ENCODE assay signal across 20 cellular contexts in the genomic region with DNA sequence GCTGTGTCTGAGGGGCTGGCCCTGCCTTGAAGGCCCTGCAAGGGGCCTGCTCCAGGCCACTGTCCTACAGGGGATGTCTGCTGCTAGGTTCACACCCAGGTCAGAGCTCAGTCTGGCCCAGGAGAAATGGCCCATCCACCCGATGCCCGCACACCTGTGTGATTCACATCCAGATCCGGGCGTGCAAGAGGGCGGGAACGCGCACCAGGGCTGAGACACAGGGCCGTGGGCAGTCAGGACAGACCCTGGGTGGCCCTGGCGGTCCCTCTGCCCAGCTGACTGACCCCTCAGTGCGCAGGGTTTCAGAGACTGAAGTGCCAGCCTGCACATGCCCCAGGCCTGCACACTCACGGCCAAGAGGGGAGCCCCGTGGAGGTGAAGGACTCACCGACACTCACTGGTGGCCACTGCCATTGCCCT. TPM values are rescaled to one million over a fixed set of nuclear protein-coding genes. Genes with fewer than 3 reads are reported as not detected.
DNase-seq lines count a peak whose midpoint lies in the region; ATAC-seq, FAIRE-seq and TF ChIP-seq lines count a peak whose summit lies in the region.
"Had no signal": no experiment of that assay in that cellular context is flagged by ENCODE, and none has a peak within 500 bp of the region (broad histone marks: within the 10 kb centered on the region; RNA-seq: fewer than 3 reads in every experiment).

No MANE protein-coding gene starts in this region.

- CTCF ChIA-PET in mammary epithelial cell (lab: Charles Lee; ENCODE audit: low non-redundant PET), result no interaction called here

- no peaks in the 10 kb centered on the region for H3K36me3 ChIP-seq in breast epithelium
- H3K36me3 ChIP-seq in mammary epithelial cell (ENCODE audit: insufficient read depth, low read length), result peaks cover 2% of the 10 kb centered on the region
- H3K36me3 ChIP-seq in esophagus muscularis mucosa, result peaks cover 3 to 24% (median 21%) of the 10 kb centered on the region in 4 donors
- H3K36me3 ChIP-seq in pancreas, result no peaks in the 10 kb centered on the region
- H3K36me3 ChIP-seq in urinary bladder (ENCODE audit: insufficient read depth), result no peaks in the 10 kb centered on the region
- H3K36me3 ChIP-seq: neural progenitor cell, SJSA1, transverse colon had no signal

- no peak overlapping the region for H2AFZ ChIP-seq in mammary epithelial cell (ENCODE audit: low read depth, low read length)
- H2AFZ ChIP-seq: hepatocyte, neural progenitor cell had no signal

- no peak for FAIRE-seq in pancreas (lab: Jason Lieb, UNC)

- dilution Hi-C loops in mammary epithelial cell (cut with HindIII; ENCODE audit: low sequenced_read_pairs), result no loop called here

- no TSS peak for BruUV-seq in mammary epithelial cell (replicated peaks; lab: Mats Ljungman, UMichigan)

- H3K9ac ChIP-seq in mammary epithelial cell (ENCODE audit: insufficient read depth, low read length), result no peak overlapping the region
- H3K9ac ChIP-seq: neural progenitor cell had no signal

- intact Hi-C loops in breast epithelium (cut with DNase I; ENCODE audit: low total_unique reads) (no loop called here), mammary epithelial cell (cut with micrococcal nuclease) (no loop called here), esophagus muscularis mucosa (cut with DNase I) (no loop called here), pancreas (cut with DNase I) (no loop called here)

- H4K20me1 ChIP-seq in mammary epithelial cell (ENCODE audit: insufficient read depth, low read length), result peaks cover 7% of the 10 kb centered on the region

- no peak for TF ChIP-seq POLR2A in breast epithelium (IDR thresholded peaks at IDR 0.05)
- TF ChIP-seq POLR2A in esophagus muscularis mucosa (IDR thresholded peaks at IDR 0.05; ENCODE audit: low read depth), result no peak

- H3K9me3 ChIP-seq in breast epithelium, result no peaks in the 10 kb centered on the region
- H3K9me3 ChIP-seq in mammary epithelial cell (replicated peaks; ENCODE audit: insufficient read depth, low read length), result no peaks in the 10 kb centered on the region
- H3K9me3 ChIP-seq in esophagus muscularis mucosa, result no peaks in the 10 kb centered on the region
- no peaks in the 10 kb centered on the region for H3K9me3 ChIP-seq in pancreas
- H3K9me3 ChIP-seq: SJSA1, transverse colon had no signal

- DNase-seq in breast epithelium (ENCODE audit: low spot score in 2 of 2) (no peak), mammary epithelial cell (no peak), esophagus muscularis mucosa (ENCODE audit: extremely low spot score) (no peak), pancreas (peak in 4 of 6 donors; percentile 34 to 74 (median 59)), NCI-H1694 (lab: John Stamatoyannopoulos, UW) (no peak)
- DNase-seq: activated CD4-positive, CD25-positive, alpha-beta regulatory T cell treated with anti-CD3 and anti-CD28 coated beads, Interleukin-2, amount 50 U/mL, for 72 hours; activated naive CD4-positive, alpha-beta T cell treated with anti-CD3 and anti-CD28 coated beads for 36 hours; HCEC 1CT; NCI-H2171 treated with DMSO at 0.1 percent for 48 hours; PC-3; stimulated activated CD4-positive, alpha-beta T cell treated with anti-CD3 and anti-CD28 coated beads, Interleukin-4, amount 100 ng/mL, for 4 hours; stimulated activated CD8-positive, alpha-beta memory T cell treated with anti-CD3 and anti-CD28 coated beads, Interleukin-4, amount 100 ng/mL, for 48 hours; T-helper 9 cell; transverse colon had no signal

- H3K4me1 ChIP-seq in breast epithelium, result peaks cover 0 to 32% of the 10 kb centered on the region in 2 donors
- H3K4me1 ChIP-seq in mammary epithelial cell (ENCODE audit: insufficient read depth, low read length), result peaks cover 40% of the 10 kb centered on the region
- H3K4me1 ChIP-seq in esophagus muscularis mucosa, result peaks cover 65 to 100% (median 94%) of the 10 kb centered on the region in 4 donors
- peaks cover 79 to 97% (median 93%) of the 10 kb centered on the region in 3 donors for H3K4me1 ChIP-seq in pancreas
- H3K4me1 ChIP-seq in urinary bladder (ENCODE audit: insufficient read depth), result peaks cover 2% of the 10 kb centered on the region
- H3K4me1 ChIP-seq: SJSA1 had no signal

- no peak overlapping the region for H3K4me2 ChIP-seq in mammary epithelial cell (ENCODE audit: insufficient read depth, low read depth, low read length)

- no peak for ATAC-seq in pancreas
- no peak for ATAC-seq in HG02852 (IDR thresholded peaks at IDR 0.05; ENCODE audit: unreplicated experiment)
- ATAC-seq in GM18519 (IDR thresholded peaks at IDR 0.05; ENCODE audit: low FRiP score, unreplicated experiment), result no peak
- ATAC-seq: PC-3 had no signal

- peaks cover 97% of the 10 kb centered on the region for H3K79me2 ChIP-seq in mammary epithelial cell (ENCODE audit: insufficient read depth, low read length)

- no peak for TF ChIP-seq CTCF in breast epithelium (IDR thresholded peaks at IDR 0.05)
- no peak for TF ChIP-seq CTCF in mammary epithelial cell (conservative IDR thresholded peaks at IDR 0.05 in 1 of 2, IDR thresholded peaks at IDR 0.05 in 1 of 2; ENCODE audit: extremely low read depth in 1 of 2, insufficient read depth in 1 of 2, low read depth in 1 of 2, low read length in 2 of 2)
- no peak for TF ChIP-seq CTCF in esophagus muscularis mucosa (IDR thresholded peaks at IDR 0.05)
- no peak for TF ChIP-seq CTCF in pancreas (IDR thresholded peaks at IDR 0.05)

- peak overlapping the region; percentile 63 to 67 for H3K27ac ChIP-seq in breast epithelium
- H3K27ac ChIP-seq in mammary epithelial cell (ENCODE audit: insufficient read depth, low read depth, low read length), result no peak overlapping the region
- H3K27ac ChIP-seq in esophagus muscularis mucosa (replicated peaks in 1 of 4), result peak overlapping the region; percentile 72 to 95 (median 79)
- peak overlapping the region; percentile 58 to 87 (median 76) for H3K27ac ChIP-seq in pancreas
- peak overlapping the region; percentile 42 for H3K27ac ChIP-seq in urinary bladder (ENCODE audit: low read depth)
- H3K27ac ChIP-seq: SJSA1, transverse colon had no signal

- no peaks in the 10 kb centered on the region for H3K27me3 ChIP-seq in breast epithelium
- H3K27me3 ChIP-seq in mammary epithelial cell (ENCODE audit: insufficient read depth, low read length), result no peaks in the 10 kb centered on the region
- no peaks in the 10 kb centered on the region for H3K27me3 ChIP-seq in esophagus muscularis mucosa
- H3K27me3 ChIP-seq in pancreas, result no peaks in the 10 kb centered on the region
- H3K27me3 ChIP-seq: hepatocyte, neural progenitor cell, SJSA1, transverse colon had no signal

- 73% methylated on average over 13 of the region's 13 CpGs for WGBS in mammary epithelial cell (ENCODE audit: low coverage, missing lambda C conversion rate)
- 97% methylated on average over 11 of the region's 13 CpGs for WGBS in esophagus muscularis mucosa
- 33 to 52% methylated on average over 13 of the region's 13 CpGs for WGBS in pancreas, 2 donors
- 84% methylated on average over 13 of the region's 13 CpGs for WGBS in urinary bladder

- in situ Hi-C loops in mammary epithelial cell (cut with MboI; ENCODE audit: low sequenced_read_pairs in 2 of 2), result no loop called here

- TF ChIP-seq EP300 in esophagus muscularis mucosa (IDR thresholded peaks at IDR 0.05), result no peak

- H3K4me3 ChIP-seq in breast epithelium, result no peak overlapping the region
- no peak overlapping the region for H3K4me3 ChIP-seq in mammary epithelial cell (replicated peaks in 1 of 3; ENCODE audit: insufficient read depth in 1 of 3, low read depth in 2 of 3, low read length in 3 of 3)
- no peak overlapping the region for H3K4me3 ChIP-seq in esophagus muscularis mucosa
- no peak overlapping the region for H3K4me3 ChIP-seq in pancreas
- H3K4me3 ChIP-seq in urinary bladder (ENCODE audit: low read depth, low read length), result no peak overlapping the region
- H3K4me3 ChIP-seq: hepatocyte, neural progenitor cell, SJSA1, transverse colon had no signal

RNA-seq across cellular contexts. Expression of a gene that starts 7.4 kb away (rescaled TPM):
- total RNA-seq in breast epithelium (10 to 100 TPM; 32.8 to 47.2 (median 41.0) TPM), mammary epithelial cell (10 to 100 TPM; 49.3 to 78.4 TPM), esophagus muscularis mucosa (10 to 100 TPM; 33.2 to 71.6 (median 58.6) TPM), pancreas (10 to 100 TPM; 41.6 to 69.8 (median 54.0) TPM), urinary bladder (13.6 TPM)
- polyA plus RNA-seq in mammary epithelial cell (74.8 TPM), pancreas (10 to 100 TPM; 35.2 to 35.6 TPM), urinary bladder (53.4 TPM)
- polyA minus RNA-seq in mammary epithelial cell, result 36.3 TPM

Comparison
In these comparisons a context has a peak if more than half of its experiments do, and no peak if none do; other contexts are left out.
1. DNase-seq: peak in pancreas (4 of 6); none in breast epithelium (0 of 2), mammary epithelial cell (single experiment), esophagus muscularis mucosa (single experiment) and NCI-H1694 (single experiment).